25 cellular contexts compared by ENCODE assay signal in the genomic region with DNA sequence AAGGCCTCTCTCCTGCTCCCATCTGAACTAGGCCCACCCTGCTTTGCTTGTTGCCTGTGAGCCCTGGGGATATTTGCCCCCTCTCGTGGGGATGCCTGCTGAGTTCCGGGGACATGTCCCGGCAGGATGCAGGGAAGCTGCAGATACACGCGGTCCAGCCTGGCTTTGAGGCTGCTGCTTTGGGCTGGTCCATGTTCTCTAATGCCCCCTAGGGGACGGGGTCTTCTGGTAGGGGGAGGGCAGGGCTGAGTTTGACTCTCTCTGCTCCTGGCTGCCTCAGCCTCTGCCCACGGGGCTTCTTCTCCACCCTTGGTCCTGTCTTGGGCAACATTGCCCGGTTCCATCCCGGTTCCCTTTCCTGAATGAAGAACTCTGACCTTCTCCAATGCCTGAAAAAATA.
"Had no signal": no experiment of that assay in that cellular context is flagged by ENCODE, and none has a peak within 500 bp of the region (broad histone marks: within the 10 kb centered on the region; RNA-seq: fewer than 3 reads in every experiment).

No MANE protein-coding gene starts in this region.

- H3K9me3 Mint-ChIP-seq: activated T-helper 2 cell treated with anti-CD3 and anti-CD28 coated beads, Interferon-gamma antibody, Interleukin-2, Interleukin-4, amounts not matched to agents 10 μg/mL and 5 μg/mL and 100 μg/mL, durations not matched to agents 14 hours and 24 hours and 36 hours; nephron; stimulated activated effector memory CD8-positive, alpha-beta T cell treated with anti-CD3 and anti-CD28 coated beads, Interleukin-12 subunit alpha, Interleukin-12 subunit beta, amount 100 ng/mL, for 72 hours had no signal

- H3K27me3 Mint-ChIP-seq: activated naive CD8-positive, alpha-beta T cell had no signal

- H3K36me3 Mint-ChIP-seq: activated naive CD8-positive, alpha-beta T cell; memory B cell; stimulated activated effector memory CD8-positive, alpha-beta T cell treated with anti-CD3 and anti-CD28 coated beads, Interleukin-12 subunit alpha, Interleukin-12 subunit beta, amount 100 ng/mL, for 72 hours had no signal

- H3K79me2 ChIP-seq: parathyroid adenoma had no signal

- H3K4me3 Mint-ChIP-seq: activated naive CD8-positive, alpha-beta T cell; memory B cell; nephron; stimulated activated effector memory CD8-positive, alpha-beta T cell treated with anti-CD3 and anti-CD28 coated beads, Interleukin-12 subunit alpha, Interleukin-12 subunit beta, amount 100 ng/mL, for 72 hours had no signal

- H3K27me3 ChIP-seq: adrenal gland, ascending aorta, vagina had no signal

- H3K9ac ChIP-seq: parathyroid adenoma had no signal

- H3K9me3 ChIP-seq: adrenal gland, ascending aorta, vagina had no signal

- H3K36me3 ChIP-seq: adrenal gland, ascending aorta, vagina had no signal

- H3K4me3 ChIP-seq: adrenal gland, ascending aorta, vagina had no signal

- H3K4me1 Mint-ChIP-seq: nephron had no signal

- H2AFZ ChIP-seq: parathyroid adenoma had no signal

- H3K27ac ChIP-seq: adrenal gland, ascending aorta, parathyroid adenoma, vagina had no signal

- FAIRE-seq: frontal cortex, small intestine, TTC549 had no signal

- H3K4me1 ChIP-seq: adrenal gland, ascending aorta, parathyroid adenoma, vagina had no signal

- H3K27ac Mint-ChIP-seq: activated naive CD8-positive, alpha-beta T cell; activated T-helper 2 cell treated with anti-CD3 and anti-CD28 coated beads, Interferon-gamma antibody, Interleukin-2, Interleukin-4, amounts not matched to agents 10 μg/mL and 5 μg/mL and 100 μg/mL, durations not matched to agents 14 hours and 24 hours and 36 hours; memory B cell; nephron; stimulated activated effector memory CD8-positive, alpha-beta T cell treated with anti-CD3 and anti-CD28 coated beads, Interleukin-12 subunit alpha, Interleukin-12 subunit beta, amount 100 ng/mL, for 72 hours had no signal

- DNase-seq: activated naive CD4-positive, alpha-beta T cell; activated T-cell treated with anti-CD3 and anti-CD28 coated beads, Interleukin-2, amount 50 U/mL, for 1 hour; adrenal gland; central memory CD4-positive, alpha-beta T cell; dermis blood vessel endothelial cell; effector CD8-positive, alpha-beta T cell; hippocampal formation; islet precursor cell; left colon; nucleus accumbens; small intestine; stimulated activated CD4-positive, alpha-beta T cell treated with anti-CD3 and anti-CD28 coated beads, Interleukin-2, amount 100 ng/mL, for 24 hours; trophoblast cell had no signal

- ATAC-seq: esophagus mucosa; left colon; sciatic nerve; stimulated activated effector memory CD8-positive, alpha-beta T cell treated with anti-CD3 and anti-CD28 coated beads, Interleukin-12 subunit alpha, Interleukin-12 subunit beta, amount 100 ng/mL, for 72 hours had no signal
